Comparison of ENCODE assay signal across 21 cellular contexts in genomic region chr9:124341455-124342170, GRCh38.
DNase-seq lines count a peak whose midpoint lies in the region; ATAC-seq, FAIRE-seq and TF ChIP-seq lines count a peak whose summit lies in the region.
"Had no signal": no experiment of that assay in that cellular context is flagged by ENCODE, and none has a peak within 500 bp of the region (broad histone marks: within the 10 kb centered on the region; RNA-seq: fewer than 3 reads in every experiment).

No MANE protein-coding gene starts in this region.

- BruUV-seq in IMR-90 (replicated peaks; lab: Mats Ljungman, UMichigan), result no TSS peak

- H3K27me3 ChIP-seq in IMR-90 (ENCODE audit: control insufficient read depth, insufficient read depth, low read length), result no peaks in the 10 kb centered on the region
- no peaks in the 10 kb centered on the region for H3K27me3 ChIP-seq in skeletal muscle satellite cell (ENCODE audit: control insufficient read depth, insufficient read depth, low read length)
- no peaks in the 10 kb centered on the region for H3K27me3 ChIP-seq in smooth muscle cell (ENCODE audit: low read depth)
- H3K27me3 ChIP-seq: heart right ventricle, pancreas had no signal

- no peak for TF ChIP-seq CTCF in IMR-90 (conservative IDR thresholded peaks at IDR 0.05; ENCODE audit: low read depth, low read length)
- no peak for TF ChIP-seq CTCF in smooth muscle cell (IDR thresholded peaks at IDR 0.05; ENCODE audit: borderline replicate concordance, insufficient read depth, poor library complexity, severe bottlenecking)

- H2AFZ ChIP-seq in IMR-90 (replicated peaks; ENCODE audit: low read length, poor library complexity) (peak overlapping the region; percentile 52), smooth muscle cell (ENCODE audit: low read depth) (no peak overlapping the region)

- no peak overlapping the region for H3K18ac ChIP-seq in IMR-90 (ENCODE audit: low read depth, low read length)

- intact Hi-C loops in IMR-90 (cut with micrococcal nuclease), result loop anchor here (2.0 kb wide), 2 partner anchors 83 to 215 kb away; no protein-coding TSS in a partner anchor

- H4K5ac ChIP-seq in IMR-90 (ENCODE audit: low read depth, low read length), result no peak overlapping the region; the same call in 1 of the 2 replicates

- no peak overlapping the region; a peak in 1 of 4 replicates for H4K8ac ChIP-seq in IMR-90 (ENCODE audit: low read depth in 2 of 2, low read length in 2 of 2)

- dilution Hi-C loops in IMR-90 (cut with HindIII; ENCODE audit: low sequenced_read_pairs, unreplicated experiment), result no loop called here

- in situ Hi-C loops in IMR-90 (cut with MboI; ENCODE audit: low sequenced_read_pairs), result no loop called here

- FAIRE-seq in GM12891 (lab: Jason Lieb, UNC), result no peak
- FAIRE-seq: pancreas had no signal

- no peak overlapping the region; the same call in 1 of the 2 replicates for H4K91ac ChIP-seq in IMR-90 (ENCODE audit: insufficient read depth, low read depth, low read length)

- H3K79me1 ChIP-seq in IMR-90 (ENCODE audit: low read depth in 1 of 2, low read length in 2 of 2), result peaks cover 29 to 79% of the 10 kb centered on the region in 2 experiments

- H3K9me3 ChIP-seq in IMR-90 (ENCODE audit: control insufficient read depth, insufficient read depth, low read length) (no peaks in the 10 kb centered on the region), skeletal muscle satellite cell (replicated peaks; ENCODE audit: low read length) (no peaks in the 10 kb centered on the region), smooth muscle cell (replicated peaks; ENCODE audit: low read depth) (no peaks in the 10 kb centered on the region)
- H3K9me3 ChIP-seq: pancreas had no signal

- peaks cover 74% of the 10 kb centered on the region for H3K36me3 ChIP-seq in IMR-90 (ENCODE audit: control insufficient read depth, insufficient read depth, low read length)
- peaks cover 79% of the 10 kb centered on the region for H3K36me3 ChIP-seq in skeletal muscle satellite cell (ENCODE audit: insufficient read depth, low read length)
- peaks cover 13% of the 10 kb centered on the region for H3K36me3 ChIP-seq in smooth muscle cell (ENCODE audit: low read depth)

- no peak overlapping the region for H2BK20ac ChIP-seq in IMR-90 (ENCODE audit: low read depth, low read length)

- H4K20me1 ChIP-seq in IMR-90 (ENCODE audit: insufficient read depth, low read length) (peaks cover 16% of the 10 kb centered on the region), smooth muscle cell (ENCODE audit: low read depth) (peaks cover 74% of the 10 kb centered on the region)

- peaks cover 0 to 1% of the 10 kb centered on the region in 2 donors for H3K4me1 Mint-ChIP-seq in effector memory CD8-positive, alpha-beta T cell (ENCODE audit: low read depth in 2 of 2)
- H3K4me1 Mint-ChIP-seq: activated T-helper 17 cell treated with anti-CD3 and anti-CD28 coated beads, Interleukin-2, amount 50 U/mL, for 72 hours had no signal

- H3K36me3 Mint-ChIP-seq in effector memory CD8-positive, alpha-beta T cell (ENCODE audit: insufficient read depth), result peaks cover 7% of the 10 kb centered on the region
- H3K36me3 Mint-ChIP-seq: natural killer cell treated with Interleukin-12 subunit alpha and Interleukin-12 subunit beta and Interleukin-15 and Interleukin-18, amount 100 ng/mL, for 72 hours had no signal

- H3K4me1 ChIP-seq in IMR-90 (ENCODE audit: control insufficient read depth, insufficient read depth, low read length), result peaks cover 20% of the 10 kb centered on the region
- peaks cover 46% of the 10 kb centered on the region for H3K4me1 ChIP-seq in skeletal muscle satellite cell (ENCODE audit: control insufficient read depth, insufficient read depth, low read length)
- H3K4me1 ChIP-seq in smooth muscle cell (ENCODE audit: low read depth), result peaks cover 14% of the 10 kb centered on the region
- H3K4me1 ChIP-seq: pancreas had no signal

- H3K23ac ChIP-seq in IMR-90 (ENCODE audit: low read depth, low read length), result no peak overlapping the region

- H3K4me3 ChIP-seq in IMR-90 (ENCODE audit: insufficient read depth, low read depth, low read length), result no peak overlapping the region
- no peak overlapping the region for H3K4me3 ChIP-seq in skeletal muscle satellite cell (ENCODE audit: low read length)
- H3K4me3 ChIP-seq in smooth muscle cell, result no peak overlapping the region
- H3K4me3 ChIP-seq: heart right ventricle, pancreas had no signal

- ATAC-seq in IMR-90 (ENCODE audit: low read depth) (no peak), GM19467 (IDR thresholded peaks at IDR 0.05; ENCODE audit: unreplicated experiment) (no peak)
- ATAC-seq in effector memory CD8-positive, alpha-beta T cell (replicated peaks), result no peak
- ATAC-seq: activated T-helper 17 cell treated with anti-CD3 and anti-CD28 coated beads, Interleukin-2, amount 50 U/mL, for 72 hours; CD8-positive, alpha-beta T cell; natural killer cell treated with Interleukin-12 subunit alpha and Interleukin-12 subunit beta and Interleukin-15 and Interleukin-18, amount 100 ng/mL, for 72 hours; right cardiac atrium had no signal

- TF ChIP-seq RAD21 in IMR-90 (IDR thresholded peaks at IDR 0.05; ENCODE audit: low read length), result no peak

- POLR2A ChIA-PET in IMR-90 (lab: Charles Lee; ENCODE audit: unreplicated experiment), result no interaction called here

- no peaks in the 10 kb centered on the region for H3K9me3 Mint-ChIP-seq in effector memory CD8-positive, alpha-beta T cell
- H3K9me3 Mint-ChIP-seq: activated T-helper 17 cell treated with anti-CD3 and anti-CD28 coated beads, Interleukin-2, amount 50 U/mL, for 72 hours; CD8-positive, alpha-beta T cell; natural killer cell treated with Interleukin-12 subunit alpha and Interleukin-12 subunit beta and Interleukin-15 and Interleukin-18, amount 100 ng/mL, for 72 hours had no signal

- no peak overlapping the region for H3K4me2 ChIP-seq in IMR-90 (ENCODE audit: low read depth, low read length)
- peak overlapping the region; percentile 56 for H3K4me2 ChIP-seq in skeletal muscle satellite cell (ENCODE audit: low read length)
- H3K4me2 ChIP-seq in smooth muscle cell, result no peak overlapping the region

- H2BK5ac ChIP-seq in IMR-90 (ENCODE audit: low read depth, low read length, poor library complexity, severe bottlenecking), result peak overlapping the region; percentile 93

- H3K4me3 Mint-ChIP-seq in effector memory CD8-positive, alpha-beta T cell, result no peak overlapping the region
- H3K4me3 Mint-ChIP-seq: activated naive CD8-positive, alpha-beta T cell; activated T-helper 17 cell treated with anti-CD3 and anti-CD28 coated beads, Interleukin-2, amount 50 U/mL, for 72 hours; CD8-positive, alpha-beta T cell; natural killer cell treated with Interleukin-12 subunit alpha and Interleukin-12 subunit beta and Interleukin-15 and Interleukin-18, amount 100 ng/mL, for 72 hours had no signal

- no peaks in the 10 kb centered on the region for H3K79me2 ChIP-seq in smooth muscle cell (ENCODE audit: low read depth)

- H2BK15ac ChIP-seq in IMR-90 (ENCODE audit: low read depth, low read length), result no peak overlapping the region

- peak overlapping the region; percentile 49 to 76 for H3K27ac Mint-ChIP-seq in effector memory CD8-positive, alpha-beta T cell
- H3K27ac Mint-ChIP-seq: activated naive CD8-positive, alpha-beta T cell; activated T-helper 17 cell treated with anti-CD3 and anti-CD28 coated beads, Interleukin-2, amount 50 U/mL, for 72 hours; CD8-positive, alpha-beta T cell; natural killer cell treated with Interleukin-12 subunit alpha and Interleukin-12 subunit beta and Interleukin-15 and Interleukin-18, amount 100 ng/mL, for 72 hours had no signal

- peak overlapping the region; percentile 88 for H2AK5ac ChIP-seq in IMR-90 (ENCODE audit: low read depth, low read length)

- no peaks in the 10 kb centered on the region for H3K27me3 Mint-ChIP-seq in effector memory CD8-positive, alpha-beta T cell
- H3K27me3 Mint-ChIP-seq: activated naive CD8-positive, alpha-beta T cell; activated T-helper 17 cell treated with anti-CD3 and anti-CD28 coated beads, Interleukin-2, amount 50 U/mL, for 72 hours; natural killer cell treated with Interleukin-12 subunit alpha and Interleukin-12 subunit beta and Interleukin-15 and Interleukin-18, amount 100 ng/mL, for 72 hours had no signal

- H3K4ac ChIP-seq in IMR-90 (ENCODE audit: low read depth, low read length), result peak overlapping the region; percentile 97

- CTCF ChIA-PET in IMR-90 (lab: Yijun Ruan, JAX), result no interaction called here

- H2BK120ac ChIP-seq in IMR-90 (ENCODE audit: low read depth, low read length), result no peak overlapping the region

- DNase-seq in GM12891 (ENCODE audit: insufficient read length, low spot score) (no peak), IMR-90 (no peak), putamen (ENCODE audit: low spot score) (no peak), smooth muscle cell (lab: John Stamatoyannopoulos, UW; ENCODE audit: unreplicated experiment) (no peak)
- no peak for DNase-seq in effector memory CD8-positive, alpha-beta T cell
- DNase-seq: activated CD4-positive, alpha-beta T cell treated with anti-CD3 and anti-CD28 coated beads, Interleukin-2, amount 50 U/mL, for 1 hour; activated CD8-positive, alpha-beta memory T cell treated with anti-CD3 and anti-CD28 coated beads, Interleukin-2, amount 50 U/mL, for 4 hours; CD8-positive, alpha-beta T cell; DMS 273 treated with DMSO at 0.1 percent for 48 hours; heart right ventricle; KBM-7; MM.1S; NCI-H1694 treated with DMSO at 0.1 percent for 48 hours; pancreas; trophoblast cell had no signal

- H2AK9ac ChIP-seq in IMR-90 (replicated peaks; ENCODE audit: low read depth, low read length, poor library complexity), result no peak overlapping the region

- no peak overlapping the region for H3K14ac ChIP-seq in IMR-90 (replicated peaks; ENCODE audit: low read depth, low read length)

- WGBS in IMR-90 (ENCODE audit: extremely low coverage in 2 of 2, insufficient read length in 1 of 2), 2 experiments, result 89% methylated on average over 8 of the region's 21 CpGs; no CpG with 5 or more reads in 1 of the 2 experiments
- 85% methylated on average over 21 of the region's 21 CpGs for WGBS in smooth muscle cell (ENCODE audit: low lambda C conversion rate)

- H3K27ac ChIP-seq in IMR-90 (ENCODE audit: insufficient read depth, low read length), result peak overlapping the region; percentile 91
- no peak overlapping the region for H3K27ac ChIP-seq in smooth muscle cell (ENCODE audit: low read depth)
- H3K27ac ChIP-seq: pancreas had no signal

- H3K9me1 ChIP-seq in IMR-90 (ENCODE audit: insufficient read depth, low read length), result 0 out of 2 replicates have a peak, but pooled peaks cover 4% of the 10 kb centered on the region

- no peak for TF ChIP-seq POLR2A in GM12891 (IDR thresholded peaks at IDR 0.05; ENCODE audit: low read depth, low read length)
- TF ChIP-seq POLR2A in IMR-90 (IDR thresholded peaks at IDR 0.05; ENCODE audit: low read depth, low read length), result no peak

- no peak overlapping the region for H3K9ac ChIP-seq in IMR-90 (ENCODE audit: low read depth, low read length)
- H3K9ac ChIP-seq in skeletal muscle satellite cell (ENCODE audit: low read depth, low read length), result peak overlapping the region; percentile 52
- H3K9ac ChIP-seq in smooth muscle cell (ENCODE audit: low read depth), result no peak overlapping the region

- H3F3A ChIP-seq in smooth muscle cell (ENCODE audit: low read depth), result no peaks in the 10 kb centered on the region

- H3K56ac ChIP-seq in IMR-90 (ENCODE audit: extremely low read depth, insufficient read depth, low read length), result no peak overlapping the region

TF ChIP-seq in GM12891, 5 proteins besides CTCF, POLR2A, EP300 and RAD21 (continues in another document):
- no peak for TF ChIP-seq TAF1 (IDR thresholded peaks at IDR 0.05; ENCODE audit: low read depth, low read length)
